27 cellular contexts compared by ENCODE assay signal in genomic region chr22:43253839-43254238, GRCh38.
"Had no signal": no experiment of that assay in that cellular context is flagged by ENCODE, and none has a peak within 500 bp of the region (broad histone marks: within the 10 kb centered on the region; RNA-seq: fewer than 3 reads in every experiment).

No MANE protein-coding gene starts in this region.

- H3K4me1 Mint-ChIP-seq: activated B cell treated with CpG ODN at 0.5 μM for 24 hours had no signal

- H3K4me1 ChIP-seq: Peyer's patch, SJSA1 had no signal

- DNase-seq: activated B cell treated with CpG ODN at 0.5 μM for 24 hours; activated CD4-positive, alpha-beta T cell treated with anti-CD3 and anti-CD28 coated beads for 1 hour; activated CD4-positive, alpha-beta T cell treated with anti-CD3 and anti-CD28 coated beads, Interleukin-2, amount 10 ng/mL, durations not matched to agents 24 days and 14 days; activated CD4-positive, alpha-beta T cell treated with anti-CD3 and anti-CD28 coated beads, Interleukin-2, amount 50 U/mL, for 48 hours; activated CD8-positive, alpha-beta memory T cell treated with anti-CD3 and anti-CD28 coated beads, Interleukin-2, amount 10 ng/mL, durations not matched to agents 7 days and 5 days; activated effector memory CD4-positive, alpha-beta T cell treated with Interleukin-2 at 50 U/mL for 16 hours; activated naive CD4-positive, alpha-beta T cell; activated T-cell treated with anti-CD3 and anti-CD28 coated beads, Interleukin-2, amount 50 U/mL, for 24 hours; aorta; central memory CD4-positive, alpha-beta T cell; NCI-H1048; NCI-H146; NCI-H187 treated with DMSO at 0.1 percent for 48 hours; NCI-H2171; NCI-H2227 treated with DMSO at 0.1 percent for 48 hours; NCI-H446 treated with DMSO at 0.1 percent for 48 hours; NCI-H526; NCI-H774; Peyer's patch; SHP77; SW 1271 had no signal

- H3K4me3 ChIP-seq: Peyer's patch, SJSA1 had no signal

- H3K36me3 ChIP-seq: Peyer's patch, SJSA1 had no signal

- H3K27ac ChIP-seq: Peyer's patch, RWPE1, SJSA1 had no signal

- H3K9me3 Mint-ChIP-seq: activated B cell treated with CpG ODN at 0.5 μM for 24 hours; activated CD4-positive, alpha-beta T cell treated with anti-CD3 and anti-CD28 coated beads, Interleukin-2, amount 10 ng/mL, durations not matched to agents 24 days and 14 days; activated naive CD4-positive, alpha-beta T cell treated with anti-CD3 and anti-CD28 coated beads, Interleukin-2, amount 50 U/mL, for 24 hours; activated T-cell treated with anti-CD3 and anti-CD28 coated beads, Interleukin-2, amount 50 U/mL, for 24 hours; activated T-helper 1 cell treated with anti-CD3 and anti-CD28 coated beads, Interleukin-12 subunit alpha, Interleukin-12 subunit beta, Interleukin-2, Interleukin-4 antibody, amounts not matched to agents 30 ng/mL and 10 ng/mL and 1 ng/mL, durations not matched to agents 14 hours and 24 hours and 36 hours; T-helper 2 cell treated with Interferon-gamma antibody and Interleukin-4, amounts not matched to agents 5 μg/mL and 100 μg/mL, for 36 hours had no signal

- H3K27me3 ChIP-seq: Peyer's patch had no signal

- H3K9me3 ChIP-seq: Peyer's patch, SJSA1 had no signal

- H3K4me3 Mint-ChIP-seq: activated B cell treated with CpG ODN at 0.5 μM for 24 hours; activated CD4-positive, alpha-beta T cell treated with anti-CD3 and anti-CD28 coated beads, Interleukin-2, amount 10 ng/mL, durations not matched to agents 24 days and 14 days; activated CD8-positive, alpha-beta memory T cell treated with anti-CD3 and anti-CD28 coated beads, Interleukin-2, amount 10 ng/mL, durations not matched to agents 7 days and 5 days; activated naive CD4-positive, alpha-beta T cell treated with anti-CD3 and anti-CD28 coated beads, Interleukin-2, amount 50 U/mL, for 24 hours; activated T-cell treated with anti-CD3 and anti-CD28 coated beads, Interleukin-2, amount 50 U/mL, for 24 hours; activated T-helper 1 cell treated with anti-CD3 and anti-CD28 coated beads, Interleukin-12 subunit alpha, Interleukin-12 subunit beta, Interleukin-2, Interleukin-4 antibody, amounts not matched to agents 30 ng/mL and 10 ng/mL and 1 ng/mL, durations not matched to agents 14 hours and 24 hours and 36 hours; T-helper 2 cell treated with Interferon-gamma antibody and Interleukin-4, amounts not matched to agents 5 μg/mL and 100 μg/mL, for 36 hours had no signal

- H3K27ac Mint-ChIP-seq: activated B cell treated with CpG ODN at 0.5 μM for 24 hours; activated CD4-positive, alpha-beta T cell treated with anti-CD3 and anti-CD28 coated beads, Interleukin-2, amount 10 ng/mL, durations not matched to agents 24 days and 14 days; activated CD8-positive, alpha-beta memory T cell treated with anti-CD3 and anti-CD28 coated beads, Interleukin-2, amount 10 ng/mL, durations not matched to agents 7 days and 5 days; activated naive CD4-positive, alpha-beta T cell treated with anti-CD3 and anti-CD28 coated beads, Interleukin-2, amount 50 U/mL, for 24 hours; activated T-cell treated with anti-CD3 and anti-CD28 coated beads, Interleukin-2, amount 50 U/mL, for 24 hours; activated T-helper 1 cell treated with anti-CD3 and anti-CD28 coated beads, Interleukin-12 subunit alpha, Interleukin-12 subunit beta, Interleukin-2, Interleukin-4 antibody, amounts not matched to agents 30 ng/mL and 10 ng/mL and 1 ng/mL, durations not matched to agents 14 hours and 24 hours and 36 hours; T-helper 2 cell treated with Interferon-gamma antibody and Interleukin-4, amounts not matched to agents 5 μg/mL and 100 μg/mL, for 36 hours had no signal

- ATAC-seq: activated CD8-positive, alpha-beta memory T cell treated with anti-CD3 and anti-CD28 coated beads, Interleukin-2, amount 10 ng/mL, durations not matched to agents 7 days and 5 days; SK-N-SH treated with all-trans-retinoic acid at 6 μM for 48 hours had no signal

- H3K36me3 Mint-ChIP-seq: activated CD8-positive, alpha-beta memory T cell treated with anti-CD3 and anti-CD28 coated beads, Interleukin-2, amount 10 ng/mL, durations not matched to agents 7 days and 5 days; activated naive CD4-positive, alpha-beta T cell treated with anti-CD3 and anti-CD28 coated beads, Interleukin-2, amount 50 U/mL, for 24 hours had no signal
